Comparison of ENCODE assay signal across 1 cellular context in genomic region chr1:152466217-152466616, GRCh38.
TF ChIP-seq lines count a peak whose summit lies in the region.

No MANE protein-coding gene starts in this region.

TF ChIP-seq in GM12878, 131 proteins besides CTCF, POLR2A, EP300 and RAD21:
- TF ChIP-seq IRF5 (IDR thresholded peaks at IDR 0.05; ENCODE audit: borderline replicate concordance) (no peak), JUND (IDR thresholded peaks at IDR 0.05; ENCODE audit: low read depth, low read length) (no peak), SMARCA5 (IDR thresholded peaks at IDR 0.05) (no peak), RBBP5 (conservative IDR thresholded peaks at IDR 0.05) (no peak), STAT1 (conservative IDR thresholded peaks at IDR 0.05) (no peak), YY1 (IDR thresholded peaks at IDR 0.05; ENCODE audit: low read depth, low read length) (no peak), GATAD2B (conservative IDR thresholded peaks at IDR 0.05; ENCODE audit: low read depth) (no peak), HCFC1 (IDR thresholded peaks at IDR 0.05; ENCODE audit: low read length) (no peak), NR2F1 (conservative IDR thresholded peaks at IDR 0.05) (no peak)
- TF ChIP-seq, protein P1, sequence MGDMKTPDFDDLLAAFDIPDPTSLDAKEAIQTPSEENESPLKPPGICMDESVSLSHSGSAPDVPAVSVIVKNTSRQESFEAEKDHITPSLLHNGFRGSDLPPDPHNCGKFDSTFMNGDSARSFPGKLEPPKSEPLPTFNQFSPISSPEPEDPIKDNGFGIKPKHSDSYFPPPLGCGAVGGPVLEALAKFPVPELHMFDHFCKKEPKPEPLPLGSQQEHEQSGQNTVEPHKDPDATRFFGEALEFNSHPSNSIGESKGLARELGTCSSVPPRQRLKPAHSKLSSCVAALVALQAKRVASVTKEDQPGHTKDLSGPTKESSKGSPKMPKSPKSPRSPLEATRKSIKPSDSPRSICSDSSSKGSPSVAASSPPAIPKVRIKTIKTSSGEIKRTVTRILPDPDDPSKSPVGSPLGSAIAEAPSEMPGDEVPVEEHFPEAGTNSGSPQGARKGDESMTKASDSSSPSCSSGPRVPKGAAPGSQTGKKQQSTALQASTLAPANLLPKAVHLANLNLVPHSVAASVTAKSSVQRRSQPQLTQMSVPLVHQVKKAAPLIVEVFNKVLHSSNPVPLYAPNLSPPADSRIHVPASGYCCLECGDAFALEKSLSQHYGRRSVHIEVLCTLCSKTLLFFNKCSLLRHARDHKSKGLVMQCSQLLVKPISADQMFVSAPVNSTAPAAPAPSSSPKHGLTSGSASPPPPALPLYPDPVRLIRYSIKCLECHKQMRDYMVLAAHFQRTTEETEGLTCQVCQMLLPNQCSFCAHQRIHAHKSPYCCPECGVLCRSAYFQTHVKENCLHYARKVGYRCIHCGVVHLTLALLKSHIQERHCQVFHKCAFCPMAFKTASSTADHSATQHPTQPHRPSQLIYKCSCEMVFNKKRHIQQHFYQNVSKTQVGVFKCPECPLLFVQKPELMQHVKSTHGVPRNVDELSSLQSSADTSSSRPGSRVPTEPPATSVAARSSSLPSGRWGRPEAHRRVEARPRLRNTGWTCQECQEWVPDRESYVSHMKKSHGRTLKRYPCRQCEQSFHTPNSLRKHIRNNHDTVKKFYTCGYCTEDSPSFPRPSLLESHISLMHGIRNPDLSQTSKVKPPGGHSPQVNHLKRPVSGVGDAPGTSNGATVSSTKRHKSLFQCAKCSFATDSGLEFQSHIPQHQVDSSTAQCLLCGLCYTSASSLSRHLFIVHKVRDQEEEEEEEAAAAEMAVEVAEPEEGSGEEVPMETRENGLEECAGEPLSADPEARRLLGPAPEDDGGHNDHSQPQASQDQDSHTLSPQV (IDR thresholded peaks at IDR 0.05) = no peak
